9 cellular contexts compared by ENCODE assay signal in genomic region chr15:78317145-78317836, GRCh38. TPM values are rescaled to one million over a fixed set of nuclear protein-coding genes. Genes with fewer than 3 reads are reported as not detected.
DNase-seq lines count a peak whose midpoint lies in the region; ATAC-seq and TF ChIP-seq lines count a peak whose summit lies in the region.
"Had no signal": no experiment of that assay in that cellular context is flagged by ENCODE, and none has a peak within 500 bp of the region (broad histone marks: within the 10 kb centered on the region; RNA-seq: fewer than 3 reads in every experiment).

No MANE protein-coding gene starts in this region.

- no peaks in the 10 kb centered on the region for H3K79me2 ChIP-seq in GM23248 (ENCODE audit: insufficient read depth)

- WGBS in GM23248 (ENCODE audit: low coverage in 1 of 2, low lambda C conversion rate in 2 of 2, missing lambda C conversion rate in 2 of 2), 2 experiments, result 75 to 83% methylated on average over 8 of the region's 8 CpGs

- H3K9me3 ChIP-seq in GM23248 (ENCODE audit: low read depth) (no peaks in the 10 kb centered on the region), mucosa of rectum (ENCODE audit: control insufficient read depth in 2 of 2, low read length in 2 of 2) (no peaks in the 10 kb centered on the region), uterus (no peaks in the 10 kb centered on the region)
- H3K9me3 ChIP-seq: SJSA1 had no signal

- H3K4me1 ChIP-seq in GM23248 (ENCODE audit: insufficient read depth) (no peaks in the 10 kb centered on the region), mucosa of rectum (ENCODE audit: control insufficient read depth in 2 of 2, insufficient read depth in 2 of 2, low read length in 2 of 2) (peaks cover 11 to 17% of the 10 kb centered on the region in 2 donors), uterus (no peaks in the 10 kb centered on the region)

- no peak for ATAC-seq in GM21447 (IDR thresholded peaks at IDR 0.05; ENCODE audit: unreplicated experiment)

- H3K27me3 ChIP-seq in GM23248 (replicated peaks; ENCODE audit: insufficient read depth) (peaks cover 11% of the 10 kb centered on the region; the same call in 1 of the 2 replicates), mucosa of rectum (ENCODE audit: control insufficient read depth in 2 of 2, insufficient read depth in 2 of 2, low read length in 2 of 2) (no peaks in the 10 kb centered on the region), uterus (no peaks in the 10 kb centered on the region), H7 (ENCODE audit: control insufficient read depth, insufficient read depth, low read length) (no peaks in the 10 kb centered on the region)
- H3K27me3 ChIP-seq: SJSA1 had no signal

- in situ Hi-C loops in GM23248 (cut with MboI), result no loop called here

- H3K36me3 ChIP-seq in GM23248 (ENCODE audit: low read depth), result no peaks in the 10 kb centered on the region
- no peaks in the 10 kb centered on the region for H3K36me3 ChIP-seq in mucosa of rectum (ENCODE audit: control insufficient read depth in 2 of 2, insufficient read depth in 2 of 2, low read length in 2 of 2)
- no peaks in the 10 kb centered on the region for H3K36me3 ChIP-seq in uterus
- H3K36me3 ChIP-seq in H7 (replicated peaks; ENCODE audit: control insufficient read depth, insufficient read depth, low read length), result no peaks in the 10 kb centered on the region
- H3K36me3 ChIP-seq: SJSA1 had no signal

- H3K4me2 ChIP-seq in GM23248 (ENCODE audit: unreplicated experiment), result no peak overlapping the region

- no peak for TF ChIP-seq CTCF in uterus (IDR thresholded peaks at IDR 0.05)

- no peak for TF ChIP-seq POLR2A in uterus (IDR thresholded peaks at IDR 0.05)

- H4K20me1 ChIP-seq in GM23248 (ENCODE audit: insufficient read depth), result no peaks in the 10 kb centered on the region

- no peaks in the 10 kb centered on the region for H3K9me2 ChIP-seq in GM23248 (ENCODE audit: insufficient read depth)

- DNase-seq in GM23248 (peak; percentile 27), NCI-H1092 (lab: John Stamatoyannopoulos, UW) (peak; percentile 28), uterus (no peak), NCI-H1105 treated with DMSO at 0.1 percent for 48 hours (lab: John Stamatoyannopoulos, UW) (no peak), H7 (no peak)

- H3K27ac ChIP-seq in GM23248 (no peak overlapping the region), cingulate gyrus (ENCODE audit: low read depth, low read length) (peak overlapping the region; percentile 83), mucosa of rectum (ENCODE audit: low read depth in 2 of 2, low read length in 2 of 2) (peak overlapping the region; percentile 88 to 90), uterus (no peak overlapping the region)
- H3K27ac ChIP-seq: SJSA1 had no signal

- H3K4me3 ChIP-seq in GM23248 (no peak overlapping the region), mucosa of rectum (ENCODE audit: low read length in 2 of 2) (peak overlapping the region; percentile 37 to 42), uterus (no peak overlapping the region), H7 (ENCODE audit: insufficient read depth, low read depth, low read length) (no peak overlapping the region)
- H3K4me3 ChIP-seq: SJSA1 had no signal

- intact Hi-C loops in uterus (cut with DNase I; ENCODE audit: low total_unique reads), result no loop called here

- H3F3A ChIP-seq in GM23248 (ENCODE audit: insufficient read depth), result 0 out of 2 replicates have a peak, but pooled peaks cover 3% of the 10 kb centered on the region

- H3K9ac ChIP-seq in GM23248 (no peak overlapping the region), mucosa of rectum (ENCODE audit: low read depth in 1 of 2, low read length in 2 of 2) (peak overlapping the region; percentile 47 to 58)

- no peak overlapping the region for H2AFZ ChIP-seq in GM23248

RNA-seq across cellular contexts. Expression of gene SKIC8, which starts 17.9 kb away (rescaled TPM):
- 52.6 and 60.1 TPM in 2 replicates for total RNA-seq in GM23248 (2014; rRNA removed; shearing (Covaris generic))
- 70.6 and 77.7 TPM in 2 replicates for polyA plus RNA-seq in GM23248 (2016; fragmentation: Nextera tagmentation; extraction: Ambion mirVana)
- total RNA-seq in uterus, result 10 to 100 TPM; 29.4 to 85.0 (median 62.9) TPM
- 64.0 and 87.1 TPM in 2 replicates for total RNA-seq in H7 (2014; rRNA removed; shearing (Covaris generic))

RNA-seq across cellular contexts. Expression of gene CRABP1, which starts 22.9 kb away (rescaled TPM):
- not detected in 2 replicates for total RNA-seq in GM23248 (2014; rRNA removed; shearing (Covaris generic))
- polyA plus RNA-seq in GM23248 (2016; fragmentation: Nextera tagmentation; extraction: Ambion mirVana), result not detected in 2 replicates
- total RNA-seq in uterus, result 1 to 10 TPM in 1 of 4 donors, not detected in 3; 3.4 TPM
- total RNA-seq in H7 (2014; rRNA removed; shearing (Covaris generic)), result 744 and 864 TPM in 2 replicates
- total RNA-seq: SJSA1 had no signal

RNA-seq across cellular contexts. Expression of gene DNAJA4, which starts 52.9 kb away (rescaled TPM):
- 0.43 and 2.7 TPM in 2 replicates for total RNA-seq in GM23248 (2014; rRNA removed; shearing (Covaris generic))
- 1.3 and 1.4 TPM in 2 replicates for polyA plus RNA-seq in GM23248 (2016; fragmentation: Nextera tagmentation; extraction: Ambion mirVana)
- total RNA-seq in uterus, result 10 to 100 TPM in 3 of 4 donors, 1 to 10 TPM in 1; 2.6 to 16.8 (median 14.6) TPM
- total RNA-seq in H7 (2014; rRNA removed; shearing (Covaris generic)), result 0.03 and 0.11 TPM in 2 replicates

Comparison
In these comparisons a context has a peak if more than half of its experiments do, and no peak if none do; other contexts are left out.
1. DNase-seq: peak in GM23248 (single experiment) and NCI-H1092 (single experiment); none in uterus (0 of 2), NCI-H1105 treated with DMSO at 0.1 percent for 48 hours (single experiment) and H7 (single experiment).
2. H3K27ac ChIP-seq: peak in cingulate gyrus (single experiment) and mucosa of rectum (2 of 2); none in GM23248 (single experiment) and uterus (0 of 2).
3. H3K4me3 ChIP-seq: peak in mucosa of rectum (2 of 2); none in GM23248 (single experiment), uterus (0 of 2) and H7 (single experiment).
4. RNA of gene CRABP1, which starts 22.9 kb away (total RNA-seq): 744 to 864 TPM in H7; not detected in GM23248 and 3.4 TPM in uterus; every median in the first group is over 100 times any median in the second.